In genomic region chr6:167953551-167953950, GRCh38 we compare ENCODE assay signal across 11 cellular contexts. TPM values are rescaled to one million over a fixed set of nuclear protein-coding genes. Genes with fewer than 3 reads are reported as not detected.
"Had no signal": no experiment of that assay in that cellular context is flagged by ENCODE, and none has a peak within 500 bp of the region (broad histone marks: within the 10 kb centered on the region; RNA-seq: fewer than 3 reads in every experiment).

No MANE protein-coding gene starts in this region.

- H3K27ac Mint-ChIP-seq: HFFc6 had no signal

- ATAC-seq: HCT116, K562 had no signal

- H3K27ac ChIP-seq: GM23248, HL-60 had no signal

- H3K4me3 Mint-ChIP-seq: HFFc6 had no signal

- DNase-seq: GM23248, GOT3, H7, HFFc6, IMR-90, KG1 had no signal

- H3K9me3 ChIP-seq: HAP-1 had no signal

- H3K9ac ChIP-seq: GM23248 had no signal

- H3K4me1 ChIP-seq: HAP-1 had no signal

- H3K4me3 ChIP-seq: GM23248, HAP-1, K562 had no signal

RNA-seq across cellular contexts. Expression of gene KIF25, which starts 43.9 kb away (rescaled TPM):
- total RNA-seq: GM23248, HFFc6, HT1080, IMR-90 had no signal
